Comparison of ENCODE assay signal across 8 cellular contexts in the genomic region with DNA sequence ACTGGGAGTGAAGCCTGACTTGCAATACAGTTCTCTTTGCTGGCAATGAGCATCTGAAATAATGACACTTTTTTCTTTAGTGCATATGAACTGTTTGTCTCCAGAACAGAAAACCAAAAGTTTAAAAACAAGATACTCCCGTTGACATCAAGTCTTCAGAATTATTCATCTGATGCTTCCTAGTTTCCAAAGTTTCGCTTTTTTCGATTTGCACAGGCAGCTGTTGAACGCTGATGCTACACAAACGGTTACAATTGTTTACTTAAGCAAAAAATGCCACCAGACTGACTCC. TPM values are rescaled to one million over a fixed set of nuclear protein-coding genes. Genes with fewer than 3 reads are reported as not detected.
DNase-seq lines count a peak whose midpoint lies in the region; ATAC-seq, FAIRE-seq and TF ChIP-seq lines count a peak whose summit lies in the region.

No MANE protein-coding gene starts in this region.

- WGBS in stomach, 5 donors, result 0 to 2% (median 0%) methylated on average over 5 of the region's 5 CpGs

- H3K27me3 Mint-ChIP-seq in activated naive CD8-positive, alpha-beta T cell treated with anti-CD3 and anti-CD28 coated beads, Interleukin-2, amount 50 U/mL, for 24 hours, result no peaks in the 10 kb centered on the region

- in situ Hi-C loops in GM13977 (cut with MboI; ENCODE audit: low pct_unique_long_range_greater_than_20kb, low sequenced_read_pairs, unreplicated experiment), result no loop called here

- H3K27ac Mint-ChIP-seq in activated naive CD8-positive, alpha-beta T cell treated with anti-CD3 and anti-CD28 coated beads, Interleukin-2, amount 50 U/mL, for 24 hours, result peak overlapping the region; percentile 98

- H3K36me3 Mint-ChIP-seq in activated naive CD8-positive, alpha-beta T cell treated with anti-CD3 and anti-CD28 coated beads, Interleukin-2, amount 50 U/mL, for 24 hours (ENCODE audit: low read depth), result peaks cover 28% of the 10 kb centered on the region

- DNase-seq in NCI-H2227 (lab: John Stamatoyannopoulos, UW; ENCODE audit: unreplicated experiment) (peak; percentile 18), NCI-H2227 treated with DMSO at 0.1 percent for 48 hours (lab: John Stamatoyannopoulos, UW) (no peak), stomach (no peak), HUDEP-2 (lab: John Stamatoyannopoulos, UW; ENCODE audit: unreplicated experiment in 76 of 76) (no peak), GM13977 (ENCODE audit: low spot score) (no peak)
- DNase-seq in activated naive CD8-positive, alpha-beta T cell treated with anti-CD3 and anti-CD28 coated beads, Interleukin-2, amount 50 U/mL, for 24 hours, result no peak

- no peaks in the 10 kb centered on the region for H3K27me3 ChIP-seq in stomach

- TF ChIP-seq CTCF in stomach (IDR thresholded peaks at IDR 0.05) (no peak), GM13977 (IDR thresholded peaks at IDR 0.05; ENCODE audit: extremely low read depth, insufficient read depth, missing control alignments) (no peak)

- no peak for TF ChIP-seq POLR2A in stomach (IDR thresholded peaks at IDR 0.05)

- H3K9me3 ChIP-seq in stomach, result no peaks in the 10 kb centered on the region

- peak overlapping the region; percentile 59 to 68 (median 63) for H3K4me3 ChIP-seq in stomach

- TF ChIP-seq EP300 in stomach (IDR thresholded peaks at IDR 0.05), result no peak

- intact Hi-C loops in stomach (cut with DNase I; ENCODE audit: low total_unique reads), result loop anchor here (10.0 kb wide), 1 partner anchor 148 kb away; no protein-coding TSS in a partner anchor

- FAIRE-seq in islet of Langerhans (lab: Jason Lieb, UNC), result peak; percentile 45

- H3K9me3 Mint-ChIP-seq in activated naive CD8-positive, alpha-beta T cell treated with anti-CD3 and anti-CD28 coated beads, Interleukin-2, amount 50 U/mL, for 24 hours, result no peaks in the 10 kb centered on the region

- peaks cover 0 to 16% (median 8%) of the 10 kb centered on the region in 4 donors for H3K36me3 ChIP-seq in stomach

- ATAC-seq in activated naive CD8-positive, alpha-beta T cell treated with anti-CD3 and anti-CD28 coated beads, Interleukin-2, amount 50 U/mL, for 24 hours, result no peak
- ATAC-seq in GM18868 (IDR thresholded peaks at IDR 0.05; ENCODE audit: unreplicated experiment), result no peak

- H3K4me1 ChIP-seq in stomach, result peaks cover 10 to 46% (median 26%) of the 10 kb centered on the region in 4 donors

- peak overlapping the region; percentile 91 for H3K4me3 Mint-ChIP-seq in activated naive CD8-positive, alpha-beta T cell treated with anti-CD3 and anti-CD28 coated beads, Interleukin-2, amount 50 U/mL, for 24 hours

- peaks cover 54% of the 10 kb centered on the region for H3K4me1 Mint-ChIP-seq in activated naive CD8-positive, alpha-beta T cell treated with anti-CD3 and anti-CD28 coated beads, Interleukin-2, amount 50 U/mL, for 24 hours

- peak overlapping the region; percentile 93 to 99 (median 98) for H3K27ac ChIP-seq in stomach

RNA-seq across cellular contexts. Expression of gene BIRC2, which starts 0.6 kb away (rescaled TPM):
- 100 to 1,000 TPM in 2 of 5 donors, 10 to 100 TPM in 3; 33.6 to 301 (median 55.4) TPM for total RNA-seq in stomach
- polyA plus RNA-seq in stomach, result 10 to 100 TPM; 17.3 to 24.6 (median 20.0) TPM

RNA-seq across cellular contexts. Expression of gene BIRC3, which starts 29.1 kb away (rescaled TPM):
- 100 to 1,000 TPM in 1 of 5 donors, 10 to 100 TPM in 3, under 1 TPM in 1; 0.58 to 137 (median 33.4) TPM for total RNA-seq in stomach
- 10 to 100 TPM; 43.3 to 78.1 (median 46.4) TPM for polyA plus RNA-seq in stomach
